ENCODE assay signal across 17 cellular contexts in genomic region chr20:35910254-35910653, GRCh38. TPM values are rescaled to one million over a fixed set of nuclear protein-coding genes. Genes with fewer than 3 reads are reported as not detected.
DNase-seq lines count a peak whose midpoint lies in the region; ATAC-seq and TF ChIP-seq lines count a peak whose summit lies in the region.
"Had no signal": no experiment of that assay in that cellular context is flagged by ENCODE, and none has a peak within 500 bp of the region (broad histone marks: within the 10 kb centered on the region; RNA-seq: fewer than 3 reads in every experiment).

No MANE protein-coding gene starts in this region.

- H3K27ac Mint-ChIP-seq in activated CD4-positive, alpha-beta T cell treated with anti-CD3 and anti-CD28 coated beads, Interleukin-2, amount 10 ng/mL, durations not matched to agents 24 days and 14 days = peak overlapping the region; percentile 29
- peak overlapping the region; percentile 35 for H3K27ac Mint-ChIP-seq in MCF 10A (ENCODE audit: low read depth, unreplicated experiment)
- H3K27ac Mint-ChIP-seq in activated T-helper 17 cell treated with anti-CD3 and anti-CD28 coated beads, Interleukin-2, amount 50 U/mL, for 72 hours = peak overlapping the region; percentile 75
- H3K27ac Mint-ChIP-seq: CD4-positive, alpha-beta T cell had no signal

- POLR2A ChIA-PET in MCF 10A (lab: Yijun Ruan, JAX) = interaction anchor here (1.2 kb wide), 1 partner anchor 11 kb away, joined by 4 read pairs; no protein-coding TSS in a partner anchor

- CTCF ChIA-PET in MCF 10A (lab: Yijun Ruan, JAX) = interaction anchor here (0.7 kb wide), 2 partner anchors 15 to 44 kb away, joined by 3 to 6 read pairs; partner anchors contain the start of gene SCAND1

- H3K9me3 ChIP-seq in breast epithelium = no peaks in the 10 kb centered on the region
- H3K9me3 ChIP-seq: A549 had no signal

- no peak overlapping the region for H3K4me3 ChIP-seq in breast epithelium
- H3K4me3 ChIP-seq: A549 had no signal

- H3K36me3 Mint-ChIP-seq in activated CD4-positive, alpha-beta T cell treated with anti-CD3 and anti-CD28 coated beads, Interleukin-2, amount 10 ng/mL, durations not matched to agents 24 days and 14 days (ENCODE audit: low read depth) = peaks cover 32% of the 10 kb centered on the region
- peaks cover 53% of the 10 kb centered on the region for H3K36me3 Mint-ChIP-seq in MCF 10A (ENCODE audit: insufficient read depth, unreplicated experiment)
- peaks cover 82% of the 10 kb centered on the region for H3K36me3 Mint-ChIP-seq in activated T-helper 17 cell treated with anti-CD3 and anti-CD28 coated beads, Interleukin-2, amount 50 U/mL, for 72 hours (ENCODE audit: low read depth)

- no peak for ATAC-seq in activated T-helper 17 cell treated with anti-CD3 and anti-CD28 coated beads, Interleukin-2, amount 50 U/mL, for 72 hours (replicated peaks)
- no peak for ATAC-seq in HG02678 (IDR thresholded peaks at IDR 0.05; ENCODE audit: unreplicated experiment)
- ATAC-seq: A549 had no signal

- no peaks in the 10 kb centered on the region for H3K4me1 ChIP-seq in breast epithelium
- H3K4me1 ChIP-seq: A549 had no signal

- no peaks in the 10 kb centered on the region for H3K27me3 Mint-ChIP-seq in activated CD4-positive, alpha-beta T cell treated with anti-CD3 and anti-CD28 coated beads, Interleukin-2, amount 10 ng/mL, durations not matched to agents 24 days and 14 days
- no peaks in the 10 kb centered on the region for H3K27me3 Mint-ChIP-seq in MCF 10A (ENCODE audit: insufficient read depth, unreplicated experiment)
- no peaks in the 10 kb centered on the region for H3K27me3 Mint-ChIP-seq in activated T-helper 17 cell treated with anti-CD3 and anti-CD28 coated beads, Interleukin-2, amount 50 U/mL, for 72 hours
- H3K27me3 Mint-ChIP-seq: CD4-positive, alpha-beta T cell had no signal

- no peak for DNase-seq in activated CD4-positive, alpha-beta T cell treated with anti-CD3 and anti-CD28 coated beads, Interleukin-2, amount 10 ng/mL, durations not matched to agents 24 days and 14 days
- no peak for DNase-seq in activated CD4-positive, alpha-beta T cell treated with anti-CD3 and anti-CD28 coated beads, Interleukin-2, amount 50 U/mL, for 4 hours
- no peak for DNase-seq in MCF 10A (ENCODE audit: unreplicated experiment)
- DNase-seq in breast epithelium (ENCODE audit: low spot score in 2 of 2) = no peak
- no peak for DNase-seq in islet precursor cell
- DNase-seq: AML-193; CD4-positive, alpha-beta T cell; DMS153; DMS79; GDM1; GOT3; H7 had no signal

- no peak overlapping the region for H3K4me3 Mint-ChIP-seq in activated CD4-positive, alpha-beta T cell treated with anti-CD3 and anti-CD28 coated beads, Interleukin-2, amount 10 ng/mL, durations not matched to agents 24 days and 14 days
- H3K4me3 Mint-ChIP-seq in MCF 10A (ENCODE audit: unreplicated experiment) = no peak overlapping the region
- no peak overlapping the region for H3K4me3 Mint-ChIP-seq in activated T-helper 17 cell treated with anti-CD3 and anti-CD28 coated beads, Interleukin-2, amount 50 U/mL, for 72 hours
- H3K4me3 Mint-ChIP-seq: CD4-positive, alpha-beta T cell had no signal

- no peaks in the 10 kb centered on the region for H3K36me3 ChIP-seq in breast epithelium

- no peak for TF ChIP-seq POLR2A in breast epithelium (IDR thresholded peaks at IDR 0.05)

- no TSS peak for BruUV-seq in MCF 10A (replicated peaks; lab: Mats Ljungman, UMichigan)

- peaks cover 13% of the 10 kb centered on the region for H3K4me1 Mint-ChIP-seq in activated CD4-positive, alpha-beta T cell treated with anti-CD3 and anti-CD28 coated beads, Interleukin-2, amount 10 ng/mL, durations not matched to agents 24 days and 14 days
- no peaks in the 10 kb centered on the region for H3K4me1 Mint-ChIP-seq in MCF 10A (ENCODE audit: insufficient read depth, unreplicated experiment)
- peaks cover 27% of the 10 kb centered on the region for H3K4me1 Mint-ChIP-seq in activated T-helper 17 cell treated with anti-CD3 and anti-CD28 coated beads, Interleukin-2, amount 50 U/mL, for 72 hours

- no peaks in the 10 kb centered on the region for H3K9me3 Mint-ChIP-seq in activated CD4-positive, alpha-beta T cell treated with anti-CD3 and anti-CD28 coated beads, Interleukin-2, amount 10 ng/mL, durations not matched to agents 24 days and 14 days
- H3K9me3 Mint-ChIP-seq in MCF 10A (ENCODE audit: unreplicated experiment) = no peaks in the 10 kb centered on the region
- H3K9me3 Mint-ChIP-seq in activated T-helper 17 cell treated with anti-CD3 and anti-CD28 coated beads, Interleukin-2, amount 50 U/mL, for 72 hours = no peaks in the 10 kb centered on the region
- H3K9me3 Mint-ChIP-seq: CD4-positive, alpha-beta T cell had no signal

- H3K27ac ChIP-seq in breast epithelium = no peak overlapping the region
- H3K27ac ChIP-seq: 22Rv1, A549, C4-2B had no signal

- intact Hi-C loops in activated CD4-positive, alpha-beta T cell treated with anti-CD3 and anti-CD28 coated beads, Interleukin-2, amount 10 ng/mL, durations not matched to agents 24 days and 14 days (cut with micrococcal nuclease) = no loop called here
- intact Hi-C loops in MCF 10A (cut with micrococcal nuclease) = no loop called here
- intact Hi-C loops in breast epithelium (cut with DNase I; ENCODE audit: low total_unique reads) = no loop called here

- TF ChIP-seq CTCF in MCF 10A (IDR thresholded peaks at IDR 0.05; ENCODE audit: unreplicated experiment) = no peak
- no peak for TF ChIP-seq CTCF in breast epithelium (IDR thresholded peaks at IDR 0.05)

- H3K27me3 ChIP-seq in breast epithelium = no peaks in the 10 kb centered on the region

RNA-seq across cellular contexts. Expression of gene SCAND1, which starts 44.0 kb away (rescaled TPM):
- total RNA-seq in activated CD4-positive, alpha-beta T cell treated with anti-CD3 and anti-CD28 coated beads, Interleukin-2, amount 10 ng/mL, durations not matched to agents 24 days and 14 days = 35.1 and 38.1 TPM in 2 replicates
- total RNA-seq in MCF 10A (2022) (54.6 and 63.4 TPM in 2 replicates), breast epithelium (100 to 1,000 TPM in 1 of 3 donors, 10 to 100 TPM in 2; 87.5 to 103 (median 89.6) TPM)
- total RNA-seq in activated T-helper 17 cell treated with anti-CD3 and anti-CD28 coated beads, Interleukin-2, amount 50 U/mL, for 72 hours = 10 to 100 TPM; 20.9 to 32.7 TPM

RNA-seq across cellular contexts. Expression of gene CNBD2, which starts 58.1 kb away (rescaled TPM):
- 3.1 and 3.8 TPM in 2 replicates for total RNA-seq in activated CD4-positive, alpha-beta T cell treated with anti-CD3 and anti-CD28 coated beads, Interleukin-2, amount 10 ng/mL, durations not matched to agents 24 days and 14 days
- total RNA-seq in MCF 10A (2022) (2.2 and 3.4 TPM in 2 replicates), breast epithelium (1 to 10 TPM; 2.2 to 6.7 (median 2.3) TPM)
- total RNA-seq in activated T-helper 17 cell treated with anti-CD3 and anti-CD28 coated beads, Interleukin-2, amount 50 U/mL, for 72 hours = 1 to 10 TPM; 5.0 to 5.1 TPM
